In genomic region chr9:33927694-33928093, GRCh38 we compare ENCODE assay signal across 23 cellular contexts.
DNase-seq lines count a peak whose midpoint lies in the region; TF ChIP-seq lines count a peak whose summit lies in the region.
"Had no signal": no experiment of that assay in that cellular context is flagged by ENCODE, and none has a peak within 500 bp of the region (broad histone marks: within the 10 kb centered on the region; RNA-seq: fewer than 3 reads in every experiment).

No MANE protein-coding gene starts in this region.

- H3K9me3 ChIP-seq in Caco-2 = no peaks in the 10 kb centered on the region
- H3K9me3 ChIP-seq in H9 (ENCODE audit: control insufficient read depth, low read depth, low read length) = no peaks in the 10 kb centered on the region
- H3K9me3 ChIP-seq in testis = no peaks in the 10 kb centered on the region
- no peaks in the 10 kb centered on the region for H3K9me3 ChIP-seq in hepatocyte (ENCODE audit: low read depth)

- no peak overlapping the region for H3K4me3 ChIP-seq in Caco-2 (ENCODE audit: low read depth, low read length)
- H3K4me3 ChIP-seq in testis = no peak overlapping the region
- H3K4me3 ChIP-seq in hepatocyte = no peak overlapping the region
- H3K4me3 ChIP-seq: PC-9 had no signal

- no peaks in the 10 kb centered on the region for H3K79me2 ChIP-seq in H9 (ENCODE audit: insufficient read depth, low read length)
- H3K79me2 ChIP-seq in hepatocyte = peaks cover 16% of the 10 kb centered on the region

- peaks cover 97% of the 10 kb centered on the region for H3K36me3 Mint-ChIP-seq in Caco-2 (ENCODE audit: insufficient read depth, unreplicated experiment)
- peaks cover 47 to 93% (median 84%) of the 10 kb centered on the region in 3 experiments; a peak in 6 of 7 replicates for H3K36me3 Mint-ChIP-seq in H9 (ENCODE audit: insufficient read depth in 1 of 3, low read depth in 3 of 3)
- H3K36me3 Mint-ChIP-seq in endothelial cell (ENCODE audit: low read depth, unreplicated experiment) = peaks cover 64% of the 10 kb centered on the region
- peaks cover 17% of the 10 kb centered on the region for H3K36me3 Mint-ChIP-seq in progenitor cell of endocrine pancreas (ENCODE audit: insufficient read depth)

- CTCF ChIA-PET in Caco-2 (lab: Charles Lee) (no interaction called here), GM10248 (lab: Yijun Ruan, JAX) (no interaction called here)

- no peaks in the 10 kb centered on the region for H3K9me3 Mint-ChIP-seq in Caco-2 (ENCODE audit: unreplicated experiment)
- no peaks in the 10 kb centered on the region; a peak in 1 of 5 replicates for H3K9me3 Mint-ChIP-seq in H9
- no peaks in the 10 kb centered on the region for H3K9me3 Mint-ChIP-seq in endothelial cell (ENCODE audit: unreplicated experiment)
- H3K9me3 Mint-ChIP-seq in progenitor cell of endocrine pancreas (ENCODE audit: low read depth) = no peaks in the 10 kb centered on the region
- H3K9me3 Mint-ChIP-seq: CD4-positive, alpha-beta T cell had no signal

- H3K79me1 ChIP-seq in H9 (ENCODE audit: insufficient read depth, low read depth, low read length, poor library complexity, severe bottlenecking) = no peaks in the 10 kb centered on the region

- no peak overlapping the region for H3T11ph ChIP-seq in H9 (ENCODE audit: low read length)

- no peak overlapping the region for H4K8ac ChIP-seq in H9 (replicated peaks; ENCODE audit: insufficient read length, low read depth, low read length)

- no peak overlapping the region for H3K4me2 ChIP-seq in H9 (ENCODE audit: insufficient read depth, insufficient read length, low read length)
- no peak overlapping the region for H3K4me2 ChIP-seq in hepatocyte
- H3K4me2 ChIP-seq: PC-9 had no signal

- no peaks in the 10 kb centered on the region for H3K23me2 ChIP-seq in H9 (ENCODE audit: insufficient read length, low read depth, low read length, poor library complexity, severe bottlenecking)

- TF ChIP-seq CTCF in Caco-2 (IDR thresholded peaks at IDR 0.05; ENCODE audit: insufficient read depth in 1 of 2, low read depth in 1 of 2, low read length in 1 of 2, severe bottlenecking in 1 of 2, unreplicated experiment in 1 of 2) = no peak
- no peak for TF ChIP-seq CTCF in H9 (conservative IDR thresholded peaks at IDR 0.05)
- no peak for TF ChIP-seq CTCF in endothelial cell (IDR thresholded peaks at IDR 0.05; ENCODE audit: unreplicated experiment)
- no peak for TF ChIP-seq CTCF in progenitor cell of endocrine pancreas (IDR thresholded peaks at IDR 0.05; ENCODE audit: unreplicated experiment)
- TF ChIP-seq CTCF in testis (IDR thresholded peaks at IDR 0.05) = no peak
- no peak for TF ChIP-seq CTCF in GM10248 (IDR thresholded peaks at IDR 0.05; ENCODE audit: control extremely low read depth, extremely low read depth, low read depth, missing control alignments)
- TF ChIP-seq CTCF in hepatocyte (IDR thresholded peaks at IDR 0.05; ENCODE audit: poor library complexity) = no peak

- H3K27ac Mint-ChIP-seq in Caco-2 (ENCODE audit: unreplicated experiment) (peak overlapping the region; percentile 66), H9 (peak overlapping the region in 2 of 3 experiments; percentile 52 to 53; a peak in 2 of 7 replicates), endothelial cell (ENCODE audit: unreplicated experiment) (peak overlapping the region; percentile 30), progenitor cell of endocrine pancreas (peak overlapping the region; percentile 88)
- H3K27ac Mint-ChIP-seq: CD4-positive, alpha-beta T cell had no signal

- H2AFZ ChIP-seq in H9 (ENCODE audit: low read length) = no peak overlapping the region
- H2AFZ ChIP-seq in hepatocyte = no peak overlapping the region
- H2AFZ ChIP-seq: PC-9 had no signal

- H3K23ac ChIP-seq in H9 (ENCODE audit: insufficient read length, low read depth, low read length) = no peak overlapping the region

- peaks cover 11% of the 10 kb centered on the region for H3K36me3 ChIP-seq in Caco-2 (ENCODE audit: control insufficient read depth, insufficient read depth, low read length)
- no peaks in the 10 kb centered on the region for H3K36me3 ChIP-seq in testis (ENCODE audit: low read depth, missing control alignments)
- no peaks in the 10 kb centered on the region for H3K36me3 ChIP-seq in hepatocyte (replicated peaks; ENCODE audit: insufficient read depth, low read depth)

- BruUV-seq in Caco-2 (replicated peaks; lab: Mats Ljungman, UMichigan) = no TSS peak

- H3K4me3 Mint-ChIP-seq in Caco-2 (ENCODE audit: unreplicated experiment) = no peak overlapping the region
- H3K4me3 Mint-ChIP-seq in H9 = no peak overlapping the region
- peak overlapping the region; percentile 42 for H3K4me3 Mint-ChIP-seq in endothelial cell (ENCODE audit: unreplicated experiment)
- H3K4me3 Mint-ChIP-seq in progenitor cell of endocrine pancreas (ENCODE audit: low read depth) = no peak overlapping the region
- H3K4me3 Mint-ChIP-seq: CD4-positive, alpha-beta T cell had no signal

- H3K27me3 ChIP-seq in Caco-2 (replicated peaks; ENCODE audit: control insufficient read depth, insufficient read depth, low read length) (no peaks in the 10 kb centered on the region), H9 (ENCODE audit: insufficient read depth, low read length) (peaks cover 2% of the 10 kb centered on the region; the same call in 1 of the 2 replicates), testis (no peaks in the 10 kb centered on the region), hepatocyte (no peaks in the 10 kb centered on the region)

- H3K9ac ChIP-seq in H9 (ENCODE audit: extremely low read depth, insufficient read length, low read length) = no peak overlapping the region

- no peak overlapping the region for H4K91ac ChIP-seq in H9 (ENCODE audit: insufficient read length, low read depth, low read length)

- no peak overlapping the region for H4K5ac ChIP-seq in H9 (ENCODE audit: insufficient read length, low read depth, low read length)

- H3K4ac ChIP-seq in H9 (ENCODE audit: low read depth, low read length) = no peak overlapping the region

- POLR2A ChIA-PET in Caco-2 (lab: Charles Lee) = no interaction called here
- POLR2A ChIA-PET in GM10248 (lab: Yijun Ruan, JAX) = no interaction called here

- intact Hi-C loops in Caco-2 (cut with micrococcal nuclease; ENCODE audit: unreplicated experiment) = loop anchor here (5.0 to 10.0 kb wide), 3 partner anchors 113 to 327 kb away; partner anchors contain the start of gene UBE2R2
- intact Hi-C loops in testis (cut with DNase I; ENCODE audit: low total_unique reads) = no loop called here

- DNase-seq in Caco-2 = no peak
- DNase-seq in H9 = no peak
- DNase-seq in endothelial cell (ENCODE audit: low spot score) = no peak
- no peak for DNase-seq in progenitor cell of endocrine pancreas (ENCODE audit: low spot score, unreplicated experiment)
- DNase-seq in testis = no peak
- DNase-seq in GM10248 (ENCODE audit: extremely low spot score) = no peak
- no peak for DNase-seq in hepatocyte (ENCODE audit: low spot score)
- DNase-seq: CD4-positive, alpha-beta T cell; COR-L47; DMS 273 treated with DMSO at 0.1 percent for 48 hours; DND-41; GOT3; KG1; NCI-H1092; NCI-H1436; NCI-H187 treated with DMSO at 0.1 percent for 48 hours; NCI-H2107; NCI-H510A; NCI-H748 treated with DMSO at 0.1 percent for 48 hours; PC-9; RPMI8226; SHP77 treated with DMSO at 0.1 percent for 48 hours had no signal

- H4K20me1 ChIP-seq in H9 (ENCODE audit: control insufficient read depth, insufficient read depth, insufficient read length) (no peaks in the 10 kb centered on the region), hepatocyte (ENCODE audit: insufficient read depth, poor library complexity, severe bottlenecking) (no peaks in the 10 kb centered on the region)

- no peak for TF ChIP-seq POLR2A in testis (IDR thresholded peaks at IDR 0.05)

- H2AK5ac ChIP-seq in H9 (ENCODE audit: insufficient read length, low read length) = no peak overlapping the region

- no peak overlapping the region for H3K56ac ChIP-seq in H9 (ENCODE audit: insufficient read length, low read depth, low read length)

- H2BK120ac ChIP-seq in H9 (ENCODE audit: low read depth, low read length, poor library complexity, severe bottlenecking) = no peak overlapping the region

- no peaks in the 10 kb centered on the region for H3K4me1 Mint-ChIP-seq in Caco-2 (ENCODE audit: low read depth, unreplicated experiment)
- peaks cover 3 to 16% of the 10 kb centered on the region in 2 experiments; a peak in 2 of 4 replicates for H3K4me1 Mint-ChIP-seq in H9
- H3K4me1 Mint-ChIP-seq in endothelial cell (ENCODE audit: unreplicated experiment) = peaks cover 12% of the 10 kb centered on the region
- H3K4me1 Mint-ChIP-seq in progenitor cell of endocrine pancreas (ENCODE audit: low read depth) = peaks cover 1% of the 10 kb centered on the region

- no peak overlapping the region for H3K18ac ChIP-seq in H9 (ENCODE audit: insufficient read length, low read depth, low read length)

- no peak overlapping the region for H2BK15ac ChIP-seq in H9 (ENCODE audit: low read depth, low read length)

- H3K14ac ChIP-seq in H9 (ENCODE audit: insufficient read depth, low read length) = no peak overlapping the region

- H2BK12ac ChIP-seq in H9 (ENCODE audit: insufficient read length, low read depth, low read length) = no peak overlapping the region

- H2BK20ac ChIP-seq in H9 (ENCODE audit: low read depth, low read length, poor library complexity, severe bottlenecking) = no peak overlapping the region

- H3K4me1 ChIP-seq in Caco-2 (peaks cover 5% of the 10 kb centered on the region; the same call in 1 of the 2 replicates), H9 (ENCODE audit: insufficient read depth, low read length) (no peaks in the 10 kb centered on the region), testis (peaks cover 14% of the 10 kb centered on the region), hepatocyte (ENCODE audit: insufficient read depth) (no peaks in the 10 kb centered on the region)

- H3K27me3 Mint-ChIP-seq in Caco-2 (ENCODE audit: insufficient read depth, unreplicated experiment) (no peaks in the 10 kb centered on the region), H9 (ENCODE audit: low read depth) (peaks cover 1% of the 10 kb centered on the region; the same call in 1 of the 2 replicates), endothelial cell (ENCODE audit: unreplicated experiment) (peaks cover 19% of the 10 kb centered on the region), progenitor cell of endocrine pancreas (no peaks in the 10 kb centered on the region)
- H3K27me3 Mint-ChIP-seq: CD4-positive, alpha-beta T cell had no signal

- no peaks in the 10 kb centered on the region for H3K9me2 ChIP-seq in hepatocyte (replicated peaks; ENCODE audit: insufficient read depth)

- no peak overlapping the region for H2BK5ac ChIP-seq in H9 (ENCODE audit: insufficient read length, low read length)

- H3K27ac ChIP-seq in H9 (ENCODE audit: insufficient read length, low read depth, low read length) (no peak overlapping the region), testis (no peak overlapping the region), hepatocyte (no peak overlapping the region)
- H3K27ac ChIP-seq: HL-60, PC-9 had no signal

- no CpG with 5 or more reads among the region's 15 CpGs for WGBS in H9 (ENCODE audit: extremely low coverage, insufficient read length, low lambda C conversion rate)
- WGBS in testis, 2 donors = 89 to 90% methylated on average over 15 of the region's 15 CpGs
- WGBS in hepatocyte (ENCODE audit: low lambda C conversion rate, missing lambda C conversion rate) = 96% methylated on average over 15 of the region's 15 CpGs

Comparison
In these comparisons a context has a peak if more than half of its experiments do, and no peak if none do; other contexts are left out.
1. H3K27ac Mint-ChIP-seq: peak in every context shown above with its lines; median percentile 88 in progenitor cell of endocrine pancreas; 66 in Caco-2; 52 in H9; 30 in endothelial cell.